2 cellular contexts compared by ENCODE assay signal in genomic region chrX:71432733-71433132, GRCh38.
A peak's percentile ranks its signal among the peaks of the same experiment; 100 is the strongest.
TF ChIP-seq lines count a peak whose summit lies in the region.

No MANE protein-coding gene starts in this region.

TF ChIP-seq in IMR-90, 13 proteins besides CTCF, POLR2A, EP300 and RAD21 (continued from another document):
- no peak for TF ChIP-seq MXI1 (IDR thresholded peaks at IDR 0.05; ENCODE audit: borderline replicate concordance, low read depth, low read length)

TF ChIP-seq in K562, 482 proteins besides CTCF, POLR2A, EP300 and RAD21 (continued from another document):
- no peak for TF ChIP-seq BMI1 (IDR thresholded peaks at IDR 0.05; ENCODE audit: low read length)
- TF ChIP-seq FOXO4 (CRISPR knock-in tag; IDR thresholded peaks at IDR 0.05), result no peak
- TF ChIP-seq ZNF639 (CRISPR knock-in tag; conservative IDR thresholded peaks at IDR 0.05 in 1 of 2, IDR thresholded peaks at IDR 0.05 in 1 of 2), result no peak
- TF ChIP-seq CGGBP1 (CRISPR knock-in tag; IDR thresholded peaks at IDR 0.05), result no peak
- TF ChIP-seq ZNF57 (CRISPR knock-in tag; IDR thresholded peaks at IDR 0.05), result no peak
- no peak for TF ChIP-seq LARP7 (IDR thresholded peaks at IDR 0.05)
- TF ChIP-seq MAFG (tag; conservative IDR thresholded peaks at IDR 0.05), result peak; percentile 63; the same call in 1 of the 2 replicates
- peak; percentile 64; the same call in 1 of the 2 replicates for TF ChIP-seq MAFK (IDR thresholded peaks at IDR 0.05; ENCODE audit: low read length)
- no peak for TF ChIP-seq SMARCE1 (IDR thresholded peaks at IDR 0.05)
- TF ChIP-seq MAFF (IDR thresholded peaks at IDR 0.05; ENCODE audit: low read length), result peak; percentile 78
- TF ChIP-seq RAD51 (IDR thresholded peaks at IDR 0.05; ENCODE audit: borderline replicate concordance, low read depth), result no peak
- TF ChIP-seq ZNF316 (IDR thresholded peaks at IDR 0.05), result peak; percentile 87
- no peak for TF ChIP-seq NCOA1 (IDR thresholded peaks at IDR 0.05; ENCODE audit: low read depth)
- no peak for TF ChIP-seq RBFOX2 (IDR thresholded peaks at IDR 0.05; ENCODE audit: low read depth, low read length)
- TF ChIP-seq TOE1 (IDR thresholded peaks at IDR 0.05; ENCODE audit: borderline replicate concordance), result no peak
- TF ChIP-seq TOE1 (CRISPR knock-in tag; IDR thresholded peaks at IDR 0.05; ENCODE audit: borderline replicate concordance, low read depth), result no peak
- TF ChIP-seq NEUROD1 (IDR thresholded peaks at IDR 0.05; ENCODE audit: borderline replicate concordance, low read depth, low read length, partially characterized antibody), result no peak
- peak; percentile 78 for TF ChIP-seq C11orf30 (IDR thresholded peaks at IDR 0.05; ENCODE audit: low read depth)
- no peak for TF ChIP-seq SIX5 (IDR thresholded peaks at IDR 0.05; ENCODE audit: borderline replicate concordance in 1 of 2, insufficient read depth in 1 of 2, low read depth in 1 of 2, low read length in 2 of 2)
